Comparison of ENCODE assay signal across 1 cellular context in the genomic region with DNA sequence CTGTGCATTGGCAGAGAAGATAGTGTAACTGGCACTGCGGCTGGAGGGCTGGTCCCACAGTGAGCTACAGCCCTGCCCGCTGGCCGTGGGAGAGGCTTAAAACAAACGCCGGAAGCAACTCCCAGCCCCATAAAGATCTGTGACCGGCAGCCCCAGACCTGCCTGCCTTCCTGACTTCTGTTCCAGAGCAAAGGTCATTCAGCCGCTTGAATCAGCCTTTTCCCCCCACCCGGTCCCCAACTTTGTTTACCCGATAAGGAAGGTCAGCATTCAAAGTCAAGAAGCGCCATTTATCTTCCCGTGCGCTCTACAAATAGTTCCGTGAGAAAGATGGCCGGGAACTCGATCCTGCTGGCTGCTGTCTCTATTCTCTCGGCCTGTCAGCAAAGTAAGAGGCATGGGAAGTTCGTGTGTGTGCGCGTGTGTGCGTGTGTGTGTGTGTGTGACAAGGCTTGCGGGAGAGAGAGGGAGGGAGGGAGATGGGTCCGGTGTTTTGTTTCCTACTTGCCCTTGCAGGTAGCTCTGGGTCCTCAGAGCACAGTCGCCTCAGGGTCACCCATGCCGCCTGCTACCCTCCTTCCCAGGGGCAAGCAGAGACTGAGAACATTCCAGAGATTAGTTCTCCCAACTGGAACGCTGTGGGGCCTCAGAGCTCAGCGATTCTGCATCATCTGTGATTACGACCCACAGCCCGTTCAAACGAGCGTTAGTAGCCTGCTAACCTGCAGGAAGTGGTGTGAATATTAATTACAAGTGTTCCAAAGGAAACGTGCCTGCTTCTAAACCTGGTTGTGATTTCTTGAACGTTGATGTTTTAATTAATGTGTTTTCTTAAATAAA.
TF ChIP-seq lines count a peak whose summit lies in the region.

MGST2 (plus strand) TSS at position 130 of the 840 bp plus-strand sequence; CDS start at position 331, 201 bp downstream.

TF ChIP-seq in WTC11, 78 proteins besides CTCF, POLR2A, EP300 and RAD21 (continued from another document):
- TF ChIP-seq ZNF532 (CRISPR knock-in tag; IDR thresholded peaks at IDR 0.05; ENCODE audit: borderline replicate concordance), result no peak
- no peak for TF ChIP-seq IRF2 (CRISPR knock-in tag; IDR thresholded peaks at IDR 0.05; ENCODE audit: borderline replicate concordance, low read depth)
- TF ChIP-seq USF2 (CRISPR knock-in tag; IDR thresholded peaks at IDR 0.05), result no peak
- TF ChIP-seq, protein P1, sequence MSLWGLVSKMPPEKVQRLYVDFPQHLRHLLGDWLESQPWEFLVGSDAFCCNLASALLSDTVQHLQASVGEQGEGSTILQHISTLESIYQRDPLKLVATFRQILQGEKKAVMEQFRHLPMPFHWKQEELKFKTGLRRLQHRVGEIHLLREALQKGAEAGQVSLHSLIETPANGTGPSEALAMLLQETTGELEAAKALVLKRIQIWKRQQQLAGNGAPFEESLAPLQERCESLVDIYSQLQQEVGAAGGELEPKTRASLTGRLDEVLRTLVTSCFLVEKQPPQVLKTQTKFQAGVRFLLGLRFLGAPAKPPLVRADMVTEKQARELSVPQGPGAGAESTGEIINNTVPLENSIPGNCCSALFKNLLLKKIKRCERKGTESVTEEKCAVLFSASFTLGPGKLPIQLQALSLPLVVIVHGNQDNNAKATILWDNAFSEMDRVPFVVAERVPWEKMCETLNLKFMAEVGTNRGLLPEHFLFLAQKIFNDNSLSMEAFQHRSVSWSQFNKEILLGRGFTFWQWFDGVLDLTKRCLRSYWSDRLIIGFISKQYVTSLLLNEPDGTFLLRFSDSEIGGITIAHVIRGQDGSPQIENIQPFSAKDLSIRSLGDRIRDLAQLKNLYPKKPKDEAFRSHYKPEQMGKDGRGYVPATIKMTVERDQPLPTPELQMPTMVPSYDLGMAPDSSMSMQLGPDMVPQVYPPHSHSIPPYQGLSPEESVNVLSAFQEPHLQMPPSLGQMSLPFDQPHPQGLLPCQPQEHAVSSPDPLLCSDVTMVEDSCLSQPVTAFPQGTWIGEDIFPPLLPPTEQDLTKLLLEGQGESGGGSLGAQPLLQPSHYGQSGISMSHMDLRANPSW (CRISPR knock-in tag; conservative IDR thresholded peaks at IDR 0.05; ENCODE audit: low read depth), result no peak
- no peak for TF ChIP-seq NR1H2 (CRISPR knock-in tag; IDR thresholded peaks at IDR 0.05)
- no peak for TF ChIP-seq E2F4 (CRISPR knock-in tag; IDR thresholded peaks at IDR 0.05; ENCODE audit: borderline replicate concordance, low read depth)
- TF ChIP-seq SMAD4 (CRISPR knock-in tag; IDR thresholded peaks at IDR 0.05), result no peak
- TF ChIP-seq NFE2L1 (CRISPR knock-in tag; IDR thresholded peaks at IDR 0.05), result no peak
- no peak for TF ChIP-seq TEAD1 (CRISPR knock-in tag; IDR thresholded peaks at IDR 0.05)
- no peak for TF ChIP-seq PRRX2 (CRISPR knock-in tag; IDR thresholded peaks at IDR 0.05)
- 0 out of 2 replicates have a peak, but pooled peaks have one; percentile 24 for TF ChIP-seq HMGXB4 (CRISPR knock-in tag; IDR thresholded peaks at IDR 0.05)
- no peak for TF ChIP-seq ETV6 (CRISPR knock-in tag; IDR thresholded peaks at IDR 0.05)
- no peak for TF ChIP-seq ZBTB21 (CRISPR knock-in tag; IDR thresholded peaks at IDR 0.05; ENCODE audit: borderline replicate concordance)
- no peak for TF ChIP-seq ZNF423 (CRISPR knock-in tag; IDR thresholded peaks at IDR 0.05)
- no peak for TF ChIP-seq MYBL2 (CRISPR knock-in tag; IDR thresholded peaks at IDR 0.05)
- no peak for TF ChIP-seq ATF2 (CRISPR knock-in tag; IDR thresholded peaks at IDR 0.05; ENCODE audit: borderline replicate concordance, low read depth)
